Comparison of ENCODE assay signal across 10 cellular contexts in the genomic region with DNA sequence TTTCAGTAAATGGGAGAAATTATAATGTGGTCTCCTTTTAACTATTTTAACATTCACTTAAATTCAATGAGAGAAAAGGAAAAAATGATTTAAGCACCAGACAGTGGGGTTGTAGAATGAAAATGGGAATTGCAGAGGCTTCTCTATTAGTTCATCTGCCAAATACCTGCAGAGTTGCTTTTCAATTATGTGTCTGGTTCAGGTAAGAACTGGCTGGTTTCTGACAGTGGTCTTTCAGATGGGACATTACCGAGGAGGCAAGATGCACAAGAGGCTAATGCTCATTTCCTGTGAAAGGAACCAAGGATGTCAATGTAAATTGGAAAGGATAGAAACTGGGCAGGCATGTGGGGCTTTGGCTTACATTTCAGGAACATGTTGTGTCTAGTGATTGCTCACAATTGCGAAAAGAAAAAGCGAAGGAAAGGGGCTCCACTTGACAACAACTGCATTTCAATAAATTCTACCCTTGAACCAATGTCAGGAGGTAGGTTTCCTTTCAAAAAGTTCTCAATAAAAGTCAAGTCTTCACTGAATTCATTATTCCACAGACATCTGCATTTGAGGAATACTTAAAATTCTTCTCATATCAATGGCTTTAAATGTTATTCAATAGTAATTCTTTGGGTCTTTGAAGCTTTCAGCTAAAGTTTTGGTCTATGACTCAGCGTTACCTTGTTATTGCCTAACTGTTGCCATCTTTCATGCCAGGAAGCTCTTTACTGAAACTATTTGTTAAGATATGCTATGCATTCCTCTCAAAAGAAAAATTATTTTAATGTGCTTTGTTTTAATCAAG.
DNase-seq lines count a peak whose midpoint lies in the region; ATAC-seq, FAIRE-seq and TF ChIP-seq lines count a peak whose summit lies in the region.
"Had no signal": no experiment of that assay in that cellular context is flagged by ENCODE, and none has a peak within 500 bp of the region (broad histone marks: within the 10 kb centered on the region; RNA-seq: fewer than 3 reads in every experiment).

No MANE protein-coding gene starts in this region.

- no peak for TF ChIP-seq CTCF in fibroblast of mammary gland (conservative IDR thresholded peaks at IDR 0.05; ENCODE audit: control insufficient read depth, insufficient read depth, low read depth, low read length)

- no peak for ATAC-seq in activated T-helper 17 cell treated with anti-CD3 and anti-CD28 coated beads, Interleukin-2, amount 50 U/mL, for 72 hours (replicated peaks)

- no peaks in the 10 kb centered on the region for H3K27me3 Mint-ChIP-seq in activated naive CD4-positive, alpha-beta T cell treated with anti-CD3 and anti-CD28 coated beads for 36 hours (ENCODE audit: low read depth)
- H3K27me3 Mint-ChIP-seq in activated T-helper 17 cell treated with anti-CD3 and anti-CD28 coated beads, Interleukin-2, amount 50 U/mL, for 72 hours, result no peaks in the 10 kb centered on the region
- peaks cover 5% of the 10 kb centered on the region for H3K27me3 Mint-ChIP-seq in activated CD4-positive, alpha-beta memory T cell treated with anti-CD3 and anti-CD28 coated beads, Interleukin-2, amount 10 ng/mL, durations not matched to agents 7 days and 5 days

- no peaks in the 10 kb centered on the region for H3K9me3 Mint-ChIP-seq in activated naive CD4-positive, alpha-beta T cell treated with anti-CD3 and anti-CD28 coated beads for 36 hours
- H3K9me3 Mint-ChIP-seq in activated T-helper 17 cell treated with anti-CD3 and anti-CD28 coated beads, Interleukin-2, amount 50 U/mL, for 72 hours, result no peaks in the 10 kb centered on the region
- no peaks in the 10 kb centered on the region for H3K9me3 Mint-ChIP-seq in activated CD4-positive, alpha-beta memory T cell treated with anti-CD3 and anti-CD28 coated beads, Interleukin-2, amount 10 ng/mL, durations not matched to agents 7 days and 5 days

- H3K4me3 Mint-ChIP-seq in activated naive CD4-positive, alpha-beta T cell treated with anti-CD3 and anti-CD28 coated beads for 36 hours, result no peak overlapping the region
- H3K4me3 Mint-ChIP-seq in activated T-helper 17 cell treated with anti-CD3 and anti-CD28 coated beads, Interleukin-2, amount 50 U/mL, for 72 hours, result no peak overlapping the region
- H3K4me3 Mint-ChIP-seq in activated CD4-positive, alpha-beta memory T cell treated with anti-CD3 and anti-CD28 coated beads, Interleukin-2, amount 10 ng/mL, durations not matched to agents 7 days and 5 days, result no peak overlapping the region

- peaks cover 21% of the 10 kb centered on the region for H3K4me1 Mint-ChIP-seq in activated naive CD4-positive, alpha-beta T cell treated with anti-CD3 and anti-CD28 coated beads for 36 hours (ENCODE audit: low read depth)
- H3K4me1 Mint-ChIP-seq in activated T-helper 17 cell treated with anti-CD3 and anti-CD28 coated beads, Interleukin-2, amount 50 U/mL, for 72 hours, result no peaks in the 10 kb centered on the region
- H3K4me1 Mint-ChIP-seq in activated CD4-positive, alpha-beta memory T cell treated with anti-CD3 and anti-CD28 coated beads, Interleukin-2, amount 10 ng/mL, durations not matched to agents 7 days and 5 days, result peaks cover 4% of the 10 kb centered on the region

- CTCF ChIA-PET in activated naive CD4-positive, alpha-beta T cell treated with anti-CD3 and anti-CD28 coated beads for 36 hours (lab: Charles Lee), result no interaction called here
- CTCF ChIA-PET in HEK293T (lab: Yijun Ruan, JAX), result no interaction called here
- CTCF ChIA-PET in activated CD4-positive, alpha-beta memory T cell treated with anti-CD3 and anti-CD28 coated beads, Interleukin-2, amount 10 ng/mL, durations not matched to agents 7 days and 5 days (lab: Charles Lee), result no interaction called here

- POLR2A ChIA-PET in HEK293T (lab: Yijun Ruan, JAX), result no interaction called here
- POLR2A ChIA-PET in activated CD4-positive, alpha-beta memory T cell treated with anti-CD3 and anti-CD28 coated beads, Interleukin-2, amount 10 ng/mL, durations not matched to agents 7 days and 5 days (lab: Charles Lee), result no interaction called here

- H3K27ac Mint-ChIP-seq in activated naive CD4-positive, alpha-beta T cell treated with anti-CD3 and anti-CD28 coated beads for 36 hours, result peak overlapping the region; percentile 82
- no peak overlapping the region for H3K27ac Mint-ChIP-seq in activated T-helper 17 cell treated with anti-CD3 and anti-CD28 coated beads, Interleukin-2, amount 50 U/mL, for 72 hours
- no peak overlapping the region for H3K27ac Mint-ChIP-seq in activated CD4-positive, alpha-beta memory T cell treated with anti-CD3 and anti-CD28 coated beads, Interleukin-2, amount 10 ng/mL, durations not matched to agents 7 days and 5 days

- no peak for FAIRE-seq in urothelium cell line (lab: Jason Lieb, UNC)

- intact Hi-C loops in activated naive CD4-positive, alpha-beta T cell treated with anti-CD3 and anti-CD28 coated beads for 36 hours (cut with micrococcal nuclease), result loop anchor here (1.0 to 10.0 kb wide), 5 partner anchors 168 to 708 kb away; a partner anchor contains a TSS

- DNase-seq in activated naive CD4-positive, alpha-beta T cell treated with anti-CD3 and anti-CD28 coated beads for 36 hours, result no peak
- DNase-seq in activated naive CD4-positive, alpha-beta T cell (lab: John Stamatoyannopoulos, UW), result no peak
- DNase-seq in OCI-M1 (lab: John Stamatoyannopoulos, UW) (peak; percentile 73), fibroblast of mammary gland (ENCODE audit: low read depth) (peak; percentile 71), urothelium cell line (ENCODE audit: low spot score) (peak; percentile 48), HEK293T (ENCODE audit: extremely low spot score) (no peak)
- DNase-seq in activated CD4-positive, alpha-beta memory T cell treated with anti-CD3 and anti-CD28 coated beads, Interleukin-2, amount 10 ng/mL, durations not matched to agents 7 days and 5 days, result no peak
- DNase-seq: activated effector memory CD4-positive, alpha-beta T cell treated with Interleukin-2 at 50 U/mL for 16 hours; sigmoid colon had no signal

- H3K36me3 Mint-ChIP-seq in activated naive CD4-positive, alpha-beta T cell treated with anti-CD3 and anti-CD28 coated beads for 36 hours (ENCODE audit: low read depth), result peaks cover 1% of the 10 kb centered on the region
- no peaks in the 10 kb centered on the region for H3K36me3 Mint-ChIP-seq in activated T-helper 17 cell treated with anti-CD3 and anti-CD28 coated beads, Interleukin-2, amount 50 U/mL, for 72 hours (ENCODE audit: low read depth)
- no peaks in the 10 kb centered on the region for H3K36me3 Mint-ChIP-seq in activated CD4-positive, alpha-beta memory T cell treated with anti-CD3 and anti-CD28 coated beads, Interleukin-2, amount 10 ng/mL, durations not matched to agents 7 days and 5 days (ENCODE audit: low read depth)

- H3K4me3 ChIP-seq in fibroblast of mammary gland (ENCODE audit: control insufficient read depth, low read depth, low read length), result no peak overlapping the region
- H3K4me3 ChIP-seq: sigmoid colon had no signal

TF ChIP-seq in HEK293T, 16 proteins besides CTCF, POLR2A, EP300 and RAD21:
- TF ChIP-seq ELF4 (IDR thresholded peaks at IDR 0.05), result no peak
- no peak for TF ChIP-seq BHLHE40 (IDR thresholded peaks at IDR 0.05; ENCODE audit: borderline replicate concordance)
- no peak for TF ChIP-seq LEF1 (IDR thresholded peaks at IDR 0.05; ENCODE audit: borderline replicate concordance)
- no peak for TF ChIP-seq NFRKB (IDR thresholded peaks at IDR 0.05)
- TF ChIP-seq SP1 (IDR thresholded peaks at IDR 0.05), result no peak
- TF ChIP-seq L3MBTL2 (conservative IDR thresholded peaks at IDR 0.05), result no peak
- TF ChIP-seq FOXM1 (IDR thresholded peaks at IDR 0.05; ENCODE audit: borderline replicate concordance), result no peak
- TF ChIP-seq, protein P1, sequence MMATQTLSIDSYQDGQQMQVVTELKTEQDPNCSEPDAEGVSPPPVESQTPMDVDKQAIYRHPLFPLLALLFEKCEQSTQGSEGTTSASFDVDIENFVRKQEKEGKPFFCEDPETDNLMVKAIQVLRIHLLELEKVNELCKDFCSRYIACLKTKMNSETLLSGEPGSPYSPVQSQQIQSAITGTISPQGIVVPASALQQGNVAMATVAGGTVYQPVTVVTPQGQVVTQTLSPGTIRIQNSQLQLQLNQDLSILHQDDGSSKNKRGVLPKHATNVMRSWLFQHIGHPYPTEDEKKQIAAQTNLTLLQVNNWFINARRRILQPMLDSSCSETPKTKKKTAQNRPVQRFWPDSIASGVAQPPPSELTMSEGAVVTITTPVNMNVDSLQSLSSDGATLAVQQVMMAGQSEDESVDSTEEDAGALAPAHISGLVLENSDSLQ (IDR thresholded peaks at IDR 0.05), result no peak
- no peak for TF ChIP-seq SUZ12 (IDR thresholded peaks at IDR 0.05)
- TF ChIP-seq FOXK2 (IDR thresholded peaks at IDR 0.05), result no peak
- no peak for TF ChIP-seq HDGF (IDR thresholded peaks at IDR 0.05; ENCODE audit: borderline replicate concordance)
TF ChIP-seq in HEK293T: peak in this region for 0.

Comparison
In these comparisons a context has a peak if more than half of its experiments do, and no peak if none do; other contexts are left out.
1. DNase-seq: peak in OCI-M1 (single experiment), fibroblast of mammary gland (single experiment) and urothelium cell line (single experiment); none in activated naive CD4-positive, alpha-beta T cell treated with anti-CD3 and anti-CD28 coated beads for 36 hours (single experiment), activated naive CD4-positive, alpha-beta T cell (0 of 4), HEK293T (single experiment) and activated CD4-positive, alpha-beta memory T cell treated with anti-CD3 and anti-CD28 coated beads, Interleukin-2, amount 10 ng/mL, durations not matched to agents 7 days and 5 days (single experiment).